9 cellular contexts compared by ENCODE assay signal in the genomic region with DNA sequence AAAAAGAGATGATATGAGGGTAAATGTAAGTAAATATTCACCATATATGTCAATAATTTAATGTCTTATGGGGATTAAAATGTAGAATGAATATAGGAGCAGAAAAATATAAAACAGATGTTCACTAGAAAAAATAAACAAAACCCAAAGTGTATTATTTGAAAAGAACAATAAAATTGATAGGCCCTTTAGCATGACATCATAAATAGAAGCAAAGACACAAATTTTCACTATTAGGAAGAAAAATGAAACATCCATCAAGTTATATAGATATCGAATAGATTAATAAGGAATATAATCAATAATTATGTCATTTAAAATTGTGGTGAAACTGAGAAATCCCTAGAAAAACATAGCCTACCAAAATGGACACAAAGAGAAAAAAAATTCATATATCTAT.
"Had no signal": no experiment of that assay in that cellular context is flagged by ENCODE, and none has a peak within 500 bp of the region (broad histone marks: within the 10 kb centered on the region; RNA-seq: fewer than 3 reads in every experiment).

No MANE protein-coding gene starts in this region.

- H3K4me3 ChIP-seq: GM23338 had no signal

- FAIRE-seq: H1, H54, HTR-8/SVneo had no signal

- DNase-seq: H9, HCEC 1CT, HFFc6, KBM-7 had no signal

- H3K27ac ChIP-seq: KMS-11 had no signal
